13 cellular contexts compared by ENCODE assay signal in genomic region chr15:90060797-90061196, GRCh38. TPM values are rescaled to one million over a fixed set of nuclear protein-coding genes. Genes with fewer than 3 reads are reported as not detected.
A peak's percentile ranks its signal among the peaks of the same experiment; 100 is the strongest.
DNase-seq lines count a peak whose midpoint lies in the region; ATAC-seq, FAIRE-seq and TF ChIP-seq lines count a peak whose summit lies in the region.
"Had no signal": no experiment of that assay in that cellular context is flagged by ENCODE, and none has a peak within 500 bp of the region (broad histone marks: within the 10 kb centered on the region; RNA-seq: fewer than 3 reads in every experiment).

No MANE protein-coding gene starts in this region.

- H3K36me3 Mint-ChIP-seq in naive thymus-derived CD4-positive, alpha-beta T cell, result peaks cover 0 to 10% (median 0%) of the 10 kb centered on the region in 5 donors

- H3K4me3 ChIP-seq in BLaER1 treated with 17β-estradiol and CSF1 and Interleukin-3, amounts not matched to agents 10 nM and 100 nM, result no peak overlapping the region
- no peak overlapping the region for H3K4me3 ChIP-seq in K562
- no peak overlapping the region for H3K4me3 ChIP-seq in naive thymus-derived CD4-positive, alpha-beta T cell (ENCODE audit: low read length)

- no peak for TF ChIP-seq RAD21 in K562 (CRISPR knock-in tag; conservative IDR thresholded peaks at IDR 0.05 in 1 of 2, IDR thresholded peaks at IDR 0.05 in 1 of 2)

- H3K9ac ChIP-seq in BLaER1 treated with 17β-estradiol and CSF1 and Interleukin-3, amounts not matched to agents 10 nM and 100 nM, result peak overlapping the region; percentile 74 to 88 (median 79); a peak in 20 of 22 replicates
- H3K9ac ChIP-seq in K562 (ENCODE audit: insufficient read depth in 1 of 2, low read depth in 2 of 2, low read length in 2 of 2), result no peak overlapping the region
- H3K9ac ChIP-seq: parathyroid adenoma had no signal

- peaks cover 91 to 99% (median 97%) of the 10 kb centered on the region in 10 experiments for H3K4me1 ChIP-seq in BLaER1 treated with 17β-estradiol and CSF1 and Interleukin-3, amounts not matched to agents 10 nM and 100 nM
- H3K4me1 ChIP-seq in K562 (replicated peaks in 1 of 2; ENCODE audit: control insufficient read depth in 2 of 2, insufficient read depth in 2 of 2, low read length in 2 of 2), result peaks cover 52 to 54% of the 10 kb centered on the region in 2 experiments
- H3K4me1 ChIP-seq in naive thymus-derived CD4-positive, alpha-beta T cell (ENCODE audit: control insufficient read depth in 2 of 2, insufficient read depth in 2 of 2, low read length in 2 of 2), result peaks cover 15 to 33% of the 10 kb centered on the region in 2 donors

- H3K4me3 Mint-ChIP-seq in naive thymus-derived CD4-positive, alpha-beta T cell, result peak overlapping the region in 1 of 10 donors; percentile 33

- peaks cover 34 to 55% (median 51%) of the 10 kb centered on the region in 7 donors for H3K4me1 Mint-ChIP-seq in naive thymus-derived CD4-positive, alpha-beta T cell

- H3K9me3 ChIP-seq in BLaER1 treated with 17β-estradiol and CSF1 and Interleukin-3, amounts not matched to agents 10 nM and 100 nM (replicated peaks in 1 of 11), result no peaks in the 10 kb centered on the region
- H3K9me3 ChIP-seq in K562 (replicated peaks; ENCODE audit: control insufficient read depth, insufficient read depth, low read depth, low read length), result no peaks in the 10 kb centered on the region
- H3K9me3 ChIP-seq in naive thymus-derived CD4-positive, alpha-beta T cell (ENCODE audit: control insufficient read depth in 2 of 3, low read length in 3 of 3), result no peaks in the 10 kb centered on the region

- no peak for FAIRE-seq in K562 (lab: Jason Lieb, UNC)
- FAIRE-seq: GM12892 had no signal

- no peaks in the 10 kb centered on the region for H3K27me3 Mint-ChIP-seq in naive thymus-derived CD4-positive, alpha-beta T cell

- H4K20me1 ChIP-seq in BLaER1 treated with 17β-estradiol and CSF1 and Interleukin-3, amounts not matched to agents 10 nM and 100 nM, result no peaks in the 10 kb centered on the region
- no peaks in the 10 kb centered on the region for H4K20me1 ChIP-seq in K562 (replicated peaks; ENCODE audit: control insufficient read depth, insufficient read depth, low read length)

- DNase-seq in EH (ENCODE audit: low read depth) (peak; percentile 19), K562 (ENCODE audit: extremely low read depth in 1 of 4, low spot score in 3 of 4) (peak in 1 of 4 experiments; percentile 27), COR-L47 (lab: John Stamatoyannopoulos, UW) (no peak), NCI-H524 (lab: John Stamatoyannopoulos, UW) (no peak), dedifferentiated amniotic fluid mesenchymal stem cell (ENCODE audit: extremely low spot score) (no peak)
- no peak for DNase-seq in naive thymus-derived CD4-positive, alpha-beta T cell
- DNase-seq: anterior cingulate cortex, IMR-90, NCI-H2081 had no signal

- no peaks in the 10 kb centered on the region for H3K27me3 ChIP-seq in BLaER1 treated with 17β-estradiol and CSF1 and Interleukin-3, amounts not matched to agents 10 nM and 100 nM
- H3K27me3 ChIP-seq in K562 (ENCODE audit: control insufficient read depth in 2 of 2, insufficient read depth in 2 of 2, low read length in 2 of 2), result no peaks in the 10 kb centered on the region
- H3K27me3 ChIP-seq in naive thymus-derived CD4-positive, alpha-beta T cell (ENCODE audit: control insufficient read depth in 2 of 2, insufficient read depth in 2 of 2, low read length in 2 of 2), result no peaks in the 10 kb centered on the region

- H3K9me3 Mint-ChIP-seq in naive thymus-derived CD4-positive, alpha-beta T cell, result no peaks in the 10 kb centered on the region

- peaks cover 7% of the 10 kb centered on the region; the same call in 2 of the 3 replicates for H3K79me2 ChIP-seq in K562 (ENCODE audit: control insufficient read depth, insufficient read depth, low read length)
- H3K79me2 ChIP-seq: parathyroid adenoma had no signal

- intact Hi-C loops in K562 (cut with micrococcal nuclease), result no loop called here
- intact Hi-C loops in naive thymus-derived CD4-positive, alpha-beta T cell (cut with micrococcal nuclease), result no loop called here

- POLR2A ChIA-PET in K562 (lab: Yijun Ruan, JAX), result interaction anchor here (0.7 to 1.3 kb wide), 2 partner anchors 11 to 89 kb away, joined by 3 to 4 read pairs; no protein-coding TSS in a partner anchor
- POLR2A ChIA-PET in naive thymus-derived CD4-positive, alpha-beta T cell (lab: Charles Lee), result no interaction called here

- H2AFZ ChIP-seq in K562 (ENCODE audit: low read depth, low read length), result no peak overlapping the region
- H2AFZ ChIP-seq: parathyroid adenoma had no signal

- H3K27ac Mint-ChIP-seq in naive thymus-derived CD4-positive, alpha-beta T cell, result peak overlapping the region in 6 of 9 donors; percentile 9 to 83 (median 56)

- no peaks in the 10 kb centered on the region for H3K9me1 ChIP-seq in K562 (ENCODE audit: control insufficient read depth, insufficient read depth, low read length)

- ATAC-seq in K562, result no peak
- no peak for ATAC-seq in naive thymus-derived CD4-positive, alpha-beta T cell
- no peak for ATAC-seq in GM18498 (IDR thresholded peaks at IDR 0.05; ENCODE audit: unreplicated experiment)

- TF ChIP-seq CTCF in K562 (IDR thresholded peaks at IDR 0.05 in 2 of 3, conservative IDR thresholded peaks at IDR 0.05 in 1 of 3; ENCODE audit: insufficient read depth in 2 of 3, low read depth in 1 of 3, low read length in 3 of 3), result no peak

- peak overlapping the region; percentile 84 to 96 (median 92) for H3K27ac ChIP-seq in BLaER1 treated with 17β-estradiol and CSF1 and Interleukin-3, amounts not matched to agents 10 nM and 100 nM
- H3K27ac ChIP-seq in K562 (ENCODE audit: extremely low read depth, low read depth, low read length), result peak overlapping the region; percentile 85; the same call in 1 of the 3 replicates
- no peak overlapping the region for H3K27ac ChIP-seq in naive thymus-derived CD4-positive, alpha-beta T cell (ENCODE audit: low read depth, low read length)
- H3K27ac ChIP-seq: parathyroid adenoma had no signal

- in situ Hi-C loops in K562 (cut with MboI), result no loop called here

- CTCF ChIA-PET in K562 (lab: Yijun Ruan, JAX; ENCODE audit: low intra/inter-chr PET ratio), result interaction anchor here (0.7 kb wide), 1 partner anchor 163 kb away, joined by 4 read pairs; no protein-coding TSS in a partner anchor
- CTCF ChIA-PET in naive thymus-derived CD4-positive, alpha-beta T cell (lab: Charles Lee), result interaction anchor here (2.5 kb wide), 1 partner anchor 9 kb away, joined by 14 read pairs; no protein-coding TSS in a partner anchor

- no peak for TF ChIP-seq EP300 in K562 (IDR thresholded peaks at IDR 0.05; ENCODE audit: low read length)

- BruUV-seq in K562 (replicated peaks; lab: Mats Ljungman, UMichigan), result no TSS peak

- peaks cover 0 to 7% (median 0%) of the 10 kb centered on the region in 11 experiments; a peak in 2 of 22 replicates for H3K36me3 ChIP-seq in BLaER1 treated with 17β-estradiol and CSF1 and Interleukin-3, amounts not matched to agents 10 nM and 100 nM
- H3K36me3 ChIP-seq in K562 (ENCODE audit: control insufficient read depth, insufficient read depth, low read length), result no peaks in the 10 kb centered on the region
- no peaks in the 10 kb centered on the region for H3K36me3 ChIP-seq in naive thymus-derived CD4-positive, alpha-beta T cell (ENCODE audit: control insufficient read depth in 2 of 3, insufficient read depth in 3 of 3, low read length in 3 of 3)

- 73% methylated on average over 3 of the region's 3 CpGs for WGBS in K562 (ENCODE audit: insufficient coverage, low coverage, missing lambda C conversion rate)

- peak overlapping the region; percentile 82 to 99 (median 97) for H3K4me2 ChIP-seq in BLaER1 treated with 17β-estradiol and CSF1 and Interleukin-3, amounts not matched to agents 10 nM and 100 nM
- H3K4me2 ChIP-seq in K562 (ENCODE audit: insufficient read depth, low read length), result no peak overlapping the region

- TF ChIP-seq POLR2A in K562 (conservative IDR thresholded peaks at IDR 0.05), result no peak

RNA-seq across cellular contexts. Expression of gene IDH2, which starts 41.5 kb away (rescaled TPM):
- 8.3 and 17.4 TPM in 2 replicates for total RNA-seq in K562 (2011; cell fraction: chromatin; rRNA removed; ENCODE audit: low replicate concordance)
- total RNA-seq in K562 (2011; cell fraction: nucleolus; rRNA removed), result 17.3 and 17.6 TPM in 2 replicates
- total RNA-seq in K562 (2011; cell fraction: nucleoplasm; rRNA removed), result 13.9 and 15.0 TPM in 2 replicates
- total RNA-seq in K562 (2014; rRNA removed), result 59.2 and 74.5 TPM in 2 replicates
- 34.2 and 41.2 TPM in 2 replicates for total RNA-seq in K562 (2014; rRNA removed; fragmentation: Illumina TruSeq; extraction: Trizol)
- 72.3 and 72.6 TPM in 2 replicates for total RNA-seq in K562 (2015; rRNA removed; fragmentation: Illumina TruSeq; extraction: Trizol)
- 76.7 and 80.4 TPM in 2 replicates for total RNA-seq in K562 (2021)
- 99.9 and 181 TPM in 2 replicates for polyA plus RNA-seq in K562 (2011; rRNA removed)
- polyA plus RNA-seq in K562 (2011; cell fraction: cytosol; rRNA removed), result 113 and 128 TPM in 2 replicates
- 68.2 and 102 TPM in 2 replicates for polyA plus RNA-seq in K562 (2011; cell fraction: nucleus; rRNA removed)
- polyA plus RNA-seq in K562 (2012), result 68.8 and 135 TPM in 2 replicates
- polyA plus RNA-seq in K562 (2014; fragmentation: Illumina TruSeq; extraction: Trizol), result 83.0 and 84.4 TPM in 2 replicates
- 1 to 10 TPM in 1 of 2 experiments, under 1 TPM in 1; 0.70 to 3.1 TPM for polyA plus RNA-seq in K562 (2014; fragmentation: Nextera tagmentation; extraction: Ambion mirVana)
- polyA plus RNA-seq in K562 (2014; rRNA removed), result 51.1 and 52.3 TPM in 2 replicates
- 62.2 and 82.4 TPM in 2 replicates for polyA minus RNA-seq in K562 (2011; rRNA and poly(A)+ RNA removed)
- polyA minus RNA-seq in K562 (2011; cell fraction: cytosol; rRNA and poly(A)+ RNA removed), result 51.4 and 98.5 TPM in 2 replicates
- 7.0 and 20.3 TPM in 2 replicates for polyA minus RNA-seq in K562 (2011; cell fraction: nucleus; rRNA and poly(A)+ RNA removed)
- total RNA-seq in naive thymus-derived CD4-positive, alpha-beta T cell, result 100 to 1,000 TPM in 1 of 5 experiments, 10 to 100 TPM in 4; 32.4 to 230 (median 33.7) TPM
- 10 to 100 TPM; 76.0 to 91.3 TPM for polyA plus RNA-seq in naive thymus-derived CD4-positive, alpha-beta T cell

RNA-seq across cellular contexts. Expression of gene ZNF710, which starts 59.7 kb away (rescaled TPM):
- total RNA-seq in K562 (2011; cell fraction: chromatin; rRNA removed; ENCODE audit: low replicate concordance), result 2.3 and 8.1 TPM in 2 replicates
- total RNA-seq in K562 (2011; cell fraction: nucleolus; rRNA removed), result 5.5 TPM in 2 replicates
- total RNA-seq in K562 (2011; cell fraction: nucleoplasm; rRNA removed), result 4.4 TPM in 2 replicates
- total RNA-seq in K562 (2014; rRNA removed) (5.9 and 6.3 TPM in 2 replicates), K562 (2014; rRNA removed; fragmentation: Illumina TruSeq; extraction: Trizol) (2.8 and 5.2 TPM in 2 replicates), K562 (2015; rRNA removed; fragmentation: Illumina TruSeq; extraction: Trizol) (6.0 and 6.2 TPM in 2 replicates), K562 (2021) (14.2 and 16.7 TPM in 2 replicates)
- polyA plus RNA-seq in K562 (2011; rRNA removed) (2.0 and 2.5 TPM in 2 replicates), K562 (2014; fragmentation: Illumina TruSeq; extraction: Trizol) (4.6 and 8.0 TPM in 2 replicates), K562 (2014; fragmentation: Nextera tagmentation; extraction: Ambion mirVana) (under 1 TPM; 0.56 to 0.63 TPM), K562 (2014; rRNA removed) (4.3 and 6.2 TPM in 2 replicates)
- 3.7 and 4.2 TPM in 2 replicates for polyA plus RNA-seq in K562 (2011; cell fraction: cytosol; rRNA removed)
- polyA plus RNA-seq in K562 (2011; cell fraction: nucleus; rRNA removed), result 3.1 and 6.2 TPM in 2 replicates
- 4.2 and 6.5 TPM in 2 replicates for polyA plus RNA-seq in K562 (2012)
- polyA minus RNA-seq in K562 (2011; rRNA and poly(A)+ RNA removed), result 1.4 and 2.5 TPM in 2 replicates
- polyA minus RNA-seq in K562 (2011; cell fraction: cytosol; rRNA and poly(A)+ RNA removed), result 7.5 and 8.4 TPM in 2 replicates
- 2.2 and 3.3 TPM in 2 replicates for polyA minus RNA-seq in K562 (2011; cell fraction: nucleus; rRNA and poly(A)+ RNA removed)
- 10 to 100 TPM in 4 of 5 experiments, 1 to 10 TPM in 1; 7.3 to 28.8 (median 21.8) TPM for total RNA-seq in naive thymus-derived CD4-positive, alpha-beta T cell
- 1 to 10 TPM in 1 of 2 donors, under 1 TPM in 1; 0.77 to 2.7 TPM for polyA plus RNA-seq in naive thymus-derived CD4-positive, alpha-beta T cell

Comparison
In these comparisons a context has a peak if more than half of its experiments do, and no peak if none do; other contexts are left out.
1. H3K9ac ChIP-seq: peak in BLaER1 treated with 17β-estradiol and CSF1 and Interleukin-3, amounts not matched to agents 10 nM and 100 nM (11 of 11); none in K562 (0 of 2).